In genomic region chr9:69945671-69946141, GRCh38 we compare ENCODE assay signal across 10 cellular contexts.
A peak's percentile ranks its signal among the peaks of the same experiment; 100 is the strongest.
DNase-seq lines count a peak whose midpoint lies in the region; ATAC-seq and TF ChIP-seq lines count a peak whose summit lies in the region.
"Had no signal": no experiment of that assay in that cellular context is flagged by ENCODE, and none has a peak within 500 bp of the region (broad histone marks: within the 10 kb centered on the region; RNA-seq: fewer than 3 reads in every experiment).

No MANE protein-coding gene starts in this region.

- H3K9me3 ChIP-seq in heart right ventricle = peaks cover 0 to 3% (median 0%) of the 10 kb centered on the region in 11 donors

- intact Hi-C loops in heart right ventricle (cut with DNase I) (no loop called here), sciatic nerve (cut with DNase I) (no loop called here)

- DNase-seq in GM03348 (ENCODE audit: low spot score) (peak; percentile 44), SKM-1 treated with dmso at 0.1 percent for 144 hours (lab: John Stamatoyannopoulos, UW; ENCODE audit: unreplicated experiment) (peak; percentile 37), heart right ventricle (peak; percentile 15 to 40), sciatic nerve (ENCODE audit: low spot score) (peak; percentile 73), LoVo (ENCODE audit: low spot score) (no peak)
- DNase-seq in stimulated activated CD4-positive, alpha-beta T cell treated with anti-CD3 and anti-CD28 coated beads, Interleukin-15, amount 100 ng/mL, for 24 hours = no peak
- DNase-seq in stimulated activated CD4-positive, alpha-beta T cell treated with anti-CD3 and anti-CD28 coated beads, Interleukin-4, amount 100 ng/mL, for 1 hour = no peak
- DNase-seq in stimulated activated naive CD4-positive, alpha-beta T cell treated with Interleukin-2 at 50 U/mL for 16 hours (lab: John Stamatoyannopoulos, UW) = no peak
- DNase-seq: NCI-H526 treated with DMSO at 0.1 percent for 48 hours had no signal

- no peak overlapping the region for H3K4me3 ChIP-seq in heart right ventricle
- H3K4me3 ChIP-seq: cardiac muscle cell had no signal

- ATAC-seq in heart right ventricle (peak in 5 of 8 donors; percentile 43 to 79 (median 63)), sciatic nerve (peak; percentile 86)

- TF ChIP-seq CTCF in heart right ventricle (IDR thresholded peaks at IDR 0.05) = no peak

- H3K4me1 ChIP-seq in heart right ventricle = peaks cover 0 to 25% (median 0%) of the 10 kb centered on the region in 9 donors

- WGBS in heart right ventricle, 2 donors = 12 to 16% methylated on average over 1 of the region's 1 CpG

- no peaks in the 10 kb centered on the region for H3K27me3 ChIP-seq in heart right ventricle

- H3K27ac ChIP-seq in heart right ventricle = peak overlapping the region in 1 of 10 donors; percentile 61
- H3K27ac ChIP-seq: cardiac muscle cell had no signal

- H3K36me3 ChIP-seq in heart right ventricle = no peaks in the 10 kb centered on the region
- H3K36me3 ChIP-seq: cardiac muscle cell had no signal

Comparison
In these comparisons a context has a peak if more than half of its experiments do, and no peak if none do; other contexts are left out.
1. DNase-seq: peak in GM03348 (single experiment), SKM-1 treated with dmso at 0.1 percent for 144 hours (single experiment), heart right ventricle (2 of 2) and sciatic nerve (single experiment); none in stimulated activated CD4-positive, alpha-beta T cell treated with anti-CD3 and anti-CD28 coated beads, Interleukin-15, amount 100 ng/mL, for 24 hours (single experiment), stimulated activated CD4-positive, alpha-beta T cell treated with anti-CD3 and anti-CD28 coated beads, Interleukin-4, amount 100 ng/mL, for 1 hour (single experiment), LoVo (single experiment) and stimulated activated naive CD4-positive, alpha-beta T cell treated with Interleukin-2 at 50 U/mL for 16 hours (single experiment).